Comparison of ENCODE assay signal across 20 cellular contexts in the genomic region with DNA sequence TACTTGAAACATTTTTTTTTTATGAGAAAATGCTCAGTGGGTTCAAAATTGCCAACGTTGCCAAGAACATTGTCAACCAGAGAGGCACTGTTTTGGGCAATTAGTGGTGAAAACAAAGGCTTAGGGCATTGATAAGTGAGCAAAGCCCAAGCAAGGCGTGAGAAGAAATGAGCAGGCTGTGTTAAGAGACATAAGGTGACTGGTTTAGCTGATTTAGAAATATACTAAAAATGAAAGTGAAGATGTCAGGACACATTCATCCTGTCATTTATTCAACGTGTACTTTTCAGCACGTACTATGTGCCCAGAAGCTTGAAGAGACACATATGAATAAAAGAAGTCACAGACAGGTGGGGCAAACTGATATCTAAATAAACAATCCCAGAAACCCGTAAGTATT. TPM values are rescaled to one million over a fixed set of nuclear protein-coding genes. Genes with fewer than 3 reads are reported as not detected.
DNase-seq lines count a peak whose midpoint lies in the region; ATAC-seq, FAIRE-seq and TF ChIP-seq lines count a peak whose summit lies in the region.
"Had no signal": no experiment of that assay in that cellular context is flagged by ENCODE, and none has a peak within 500 bp of the region (broad histone marks: within the 10 kb centered on the region; RNA-seq: fewer than 3 reads in every experiment).

No MANE protein-coding gene starts in this region.

- peaks cover 0 to 2% (median 0%) of the 10 kb centered on the region in 7 donors for H3K9me3 Mint-ChIP-seq in CD4-positive, CD25-positive, alpha-beta regulatory T cell
- no peaks in the 10 kb centered on the region for H3K9me3 Mint-ChIP-seq in activated T-helper 1 cell treated with anti-CD3 and anti-CD28 coated beads, Interleukin-12 subunit alpha, Interleukin-12 subunit beta, Interleukin-2, Interleukin-4 antibody, amounts not matched to agents 30 ng/mL and 10 ng/mL and 1 ng/mL, durations not matched to agents 14 hours and 24 hours and 36 hours

- no peak for TF ChIP-seq POLR2A in GM12891 (IDR thresholded peaks at IDR 0.05; ENCODE audit: low read depth, low read length)

- FAIRE-seq in GM12891 (lab: Jason Lieb, UNC): peak; percentile 65
- FAIRE-seq: islet of Langerhans had no signal

- peak overlapping the region in 1 of 3 donors; percentile 39 for H3K27ac Mint-ChIP-seq in CD4-positive, CD25-positive, alpha-beta regulatory T cell
- peak overlapping the region; percentile 92 for H3K27ac Mint-ChIP-seq in activated T-helper 1 cell treated with anti-CD3 and anti-CD28 coated beads, Interleukin-12 subunit alpha, Interleukin-12 subunit beta, Interleukin-2, Interleukin-4 antibody, amounts not matched to agents 30 ng/mL and 10 ng/mL and 1 ng/mL, durations not matched to agents 14 hours and 24 hours and 36 hours

- H3K4me3 Mint-ChIP-seq in CD4-positive, CD25-positive, alpha-beta regulatory T cell: peak overlapping the region in 2 of 4 donors; percentile 5 to 19
- peak overlapping the region; percentile 81 for H3K4me3 Mint-ChIP-seq in activated T-helper 1 cell treated with anti-CD3 and anti-CD28 coated beads, Interleukin-12 subunit alpha, Interleukin-12 subunit beta, Interleukin-2, Interleukin-4 antibody, amounts not matched to agents 30 ng/mL and 10 ng/mL and 1 ng/mL, durations not matched to agents 14 hours and 24 hours and 36 hours

- DNase-seq in CD4-positive, CD25-positive, alpha-beta regulatory T cell: peak in 1 of 3 donors; percentile 56
- DNase-seq in GM12891 (ENCODE audit: insufficient read length, low spot score) (no peak), globus pallidus (ENCODE audit: low spot score) (no peak), NCI-H187 treated with DMSO at 0.1 percent for 48 hours (lab: John Stamatoyannopoulos, UW) (no peak), NOMO-1 (lab: John Stamatoyannopoulos, UW; ENCODE audit: unreplicated experiment in 2 of 2) (no peak)
- no peak for DNase-seq in activated T-helper 1 cell treated with anti-CD3 and anti-CD28 coated beads, Interleukin-12 subunit alpha, Interleukin-12 subunit beta, Interleukin-2, Interleukin-4 antibody, amounts not matched to agents 30 ng/mL and 10 ng/mL and 1 ng/mL, durations not matched to agents 14 hours and 24 hours and 36 hours (ENCODE audit: low spot score)
- DNase-seq: activated CD4-positive, alpha-beta T cell treated with anti-CD3 and anti-CD28 coated beads, Interleukin-2, amount 50 U/mL, for 4 hours; activated gamma-delta T cell; glutamatergic neuron; HCEC 1CT; NCI-H1436; NCI-H446; SHP77; substantia nigra; T1000 had no signal

- H3K4me1 Mint-ChIP-seq in CD4-positive, CD25-positive, alpha-beta regulatory T cell: peaks cover 0 to 10% (median under 1%) of the 10 kb centered on the region in 4 donors
- peaks cover 39% of the 10 kb centered on the region for H3K4me1 Mint-ChIP-seq in activated T-helper 1 cell treated with anti-CD3 and anti-CD28 coated beads, Interleukin-12 subunit alpha, Interleukin-12 subunit beta, Interleukin-2, Interleukin-4 antibody, amounts not matched to agents 30 ng/mL and 10 ng/mL and 1 ng/mL, durations not matched to agents 14 hours and 24 hours and 36 hours (ENCODE audit: low read depth)

- intact Hi-C loops in activated T-helper 1 cell treated with anti-CD3 and anti-CD28 coated beads, Interleukin-12 subunit alpha, Interleukin-12 subunit beta, Interleukin-2, Interleukin-4 antibody, amounts not matched to agents 30 ng/mL and 10 ng/mL and 1 ng/mL, durations not matched to agents 14 hours and 24 hours and 36 hours (cut with micrococcal nuclease): no loop called here

- ATAC-seq in CD4-positive, CD25-positive, alpha-beta regulatory T cell (ENCODE audit: low read depth in 2 of 2): no peak
- ATAC-seq in HG02588 (IDR thresholded peaks at IDR 0.05; ENCODE audit: unreplicated experiment): peak; percentile 69
- ATAC-seq in GM21526 (IDR thresholded peaks at IDR 0.05; ENCODE audit: low FRiP score, unreplicated experiment): no peak

- peaks cover 7% of the 10 kb centered on the region for H3K27me3 Mint-ChIP-seq in CD4-positive, CD25-positive, alpha-beta regulatory T cell
- peaks cover 2% of the 10 kb centered on the region for H3K27me3 Mint-ChIP-seq in activated T-helper 1 cell treated with anti-CD3 and anti-CD28 coated beads, Interleukin-12 subunit alpha, Interleukin-12 subunit beta, Interleukin-2, Interleukin-4 antibody, amounts not matched to agents 30 ng/mL and 10 ng/mL and 1 ng/mL, durations not matched to agents 14 hours and 24 hours and 36 hours (ENCODE audit: insufficient read depth)

- H3K36me3 ChIP-seq in CD4-positive, CD25-positive, alpha-beta regulatory T cell (ENCODE audit: control insufficient read depth, insufficient read depth, low read length): no peaks in the 10 kb centered on the region

- no peaks in the 10 kb centered on the region for H3K27me3 ChIP-seq in CD4-positive, CD25-positive, alpha-beta regulatory T cell (ENCODE audit: control insufficient read depth, insufficient read depth, low read length)

- H3K27ac ChIP-seq in CD4-positive, CD25-positive, alpha-beta regulatory T cell (ENCODE audit: insufficient read depth, low read length, poor library complexity, severe bottlenecking): no peak overlapping the region

- H3K9me3 ChIP-seq in CD4-positive, CD25-positive, alpha-beta regulatory T cell (ENCODE audit: control insufficient read depth in 2 of 2, low read length in 2 of 2): no peaks in the 10 kb centered on the region

- H3K4me3 ChIP-seq in CD4-positive, CD25-positive, alpha-beta regulatory T cell (ENCODE audit: low read depth, low read length): peak overlapping the region; percentile 12

- H3K4me1 ChIP-seq in CD4-positive, CD25-positive, alpha-beta regulatory T cell (ENCODE audit: control insufficient read depth, insufficient read depth, low read length, poor library complexity, severe bottlenecking): no peaks in the 10 kb centered on the region

- no peaks in the 10 kb centered on the region for H3K36me3 Mint-ChIP-seq in CD4-positive, CD25-positive, alpha-beta regulatory T cell
- peaks cover 13% of the 10 kb centered on the region for H3K36me3 Mint-ChIP-seq in activated T-helper 1 cell treated with anti-CD3 and anti-CD28 coated beads, Interleukin-12 subunit alpha, Interleukin-12 subunit beta, Interleukin-2, Interleukin-4 antibody, amounts not matched to agents 30 ng/mL and 10 ng/mL and 1 ng/mL, durations not matched to agents 14 hours and 24 hours and 36 hours (ENCODE audit: low read depth)

TF ChIP-seq in GM12891, 5 proteins besides CTCF, POLR2A, EP300 and RAD21:
- TF ChIP-seq PAX5 (IDR thresholded peaks at IDR 0.05; ENCODE audit: insufficient read depth, low read length, severe bottlenecking) (no peak), TAF1 (IDR thresholded peaks at IDR 0.05; ENCODE audit: low read depth, low read length) (no peak), POU2F2 (IDR thresholded peaks at IDR 0.05; ENCODE audit: low read depth, low read length) (no peak), POLR2AphosphoS5 (IDR thresholded peaks at IDR 0.05; ENCODE audit: low read depth, low read length) (no peak), SPI1 (IDR thresholded peaks at IDR 0.05; ENCODE audit: low read depth, low read length) (no peak)
TF ChIP-seq in GM12891: peak in this region for 0.

RNA-seq across cellular contexts. Expression of gene AOAH, which starts 31.9 kb away (rescaled TPM):
- 5.7 TPM for total RNA-seq in CD4-positive, CD25-positive, alpha-beta regulatory T cell
- 1 to 10 TPM in 3 of 4 donors, under 1 TPM in 1; 0.46 to 3.5 (median 1.5) TPM for polyA plus RNA-seq in CD4-positive, CD25-positive, alpha-beta regulatory T cell
- polyA plus RNA-seq in GM12891 (2012; ENCODE audit: low read depth, missing spikeins): 1.0 TPM
- total RNA-seq in activated T-helper 1 cell treated with anti-CD3 and anti-CD28 coated beads, Interleukin-12 subunit alpha, Interleukin-12 subunit beta, Interleukin-2, Interleukin-4 antibody, amounts not matched to agents 30 ng/mL and 10 ng/mL and 1 ng/mL, durations not matched to agents 14 hours and 24 hours and 36 hours: 12.3 and 14.0 TPM in 2 replicates
- total RNA-seq: HT-29, LHCN-M2 had no signal
